13 cellular contexts compared by ENCODE assay signal in genomic region chr5:148281336-148281735, GRCh38. TPM values are rescaled to one million over a fixed set of nuclear protein-coding genes. Genes with fewer than 3 reads are reported as not detected.
"Had no signal": no experiment of that assay in that cellular context is flagged by ENCODE, and none has a peak within 500 bp of the region (broad histone marks: within the 10 kb centered on the region; RNA-seq: fewer than 3 reads in every experiment).

No MANE protein-coding gene starts in this region.

RNA-seq across cellular contexts. Expression of gene SPINK13, which starts 12.7 kb away (rescaled TPM):
- total RNA-seq: activated CD4-positive, alpha-beta T cell treated with anti-CD3 and anti-CD28 coated beads, Interleukin-2, amount 10 ng/mL, durations not matched to agents 24 days and 14 days; activated CD8-positive, alpha-beta memory T cell treated with anti-CD3 and anti-CD28 coated beads for 36 hours; activated CD8-positive, alpha-beta T cell treated with anti-CD3 and anti-CD28 coated beads for 36 hours; activated naive CD8-positive, alpha-beta T cell treated with anti-CD3 and anti-CD28 coated beads for 36 hours; activated T-cell treated with anti-CD3 and anti-CD28 coated beads, Interleukin-2, amount 50 U/mL, for 72 hours; activated T-helper 17 cell treated with anti-CD3 and anti-CD28 coated beads, Interleukin-2, amount 50 U/mL, for 72 hours; aorta; cerebellum; M059J; RPMI7951; SJCRH30; T-helper 1 cell treated with Interleukin-12 subunit alpha and Interleukin-12 subunit beta and Interleukin-4 antibody, amounts not matched to agents 30 ng/mL and 1 ng/mL, for 36 hours; T-helper 2 cell treated with Interferon-gamma antibody and Interleukin-4, amounts not matched to agents 100 ng/mL and 5 ng/mL, for 36 hours had no signal
- polyA plus RNA-seq: aorta had no signal

RNA-seq across cellular contexts. Expression of gene SPINK7, which starts 30.9 kb away (rescaled TPM):
- total RNA-seq: activated CD4-positive, alpha-beta T cell treated with anti-CD3 and anti-CD28 coated beads, Interleukin-2, amount 10 ng/mL, durations not matched to agents 24 days and 14 days; activated CD8-positive, alpha-beta memory T cell treated with anti-CD3 and anti-CD28 coated beads for 36 hours; activated CD8-positive, alpha-beta T cell treated with anti-CD3 and anti-CD28 coated beads for 36 hours; activated naive CD8-positive, alpha-beta T cell treated with anti-CD3 and anti-CD28 coated beads for 36 hours; activated T-cell treated with anti-CD3 and anti-CD28 coated beads, Interleukin-2, amount 50 U/mL, for 72 hours; activated T-helper 17 cell treated with anti-CD3 and anti-CD28 coated beads, Interleukin-2, amount 50 U/mL, for 72 hours; aorta; cerebellum; M059J; RPMI7951; SJCRH30; T-helper 1 cell treated with Interleukin-12 subunit alpha and Interleukin-12 subunit beta and Interleukin-4 antibody, amounts not matched to agents 30 ng/mL and 1 ng/mL, for 36 hours; T-helper 2 cell treated with Interferon-gamma antibody and Interleukin-4, amounts not matched to agents 100 ng/mL and 5 ng/mL, for 36 hours had no signal

RNA-seq across cellular contexts. Expression of gene MARCOL, which starts 43.0 kb away (rescaled TPM):
- total RNA-seq: activated CD4-positive, alpha-beta T cell treated with anti-CD3 and anti-CD28 coated beads, Interleukin-2, amount 10 ng/mL, durations not matched to agents 24 days and 14 days; activated CD8-positive, alpha-beta memory T cell treated with anti-CD3 and anti-CD28 coated beads for 36 hours; activated CD8-positive, alpha-beta T cell treated with anti-CD3 and anti-CD28 coated beads for 36 hours; activated naive CD8-positive, alpha-beta T cell treated with anti-CD3 and anti-CD28 coated beads for 36 hours; activated T-cell treated with anti-CD3 and anti-CD28 coated beads, Interleukin-2, amount 50 U/mL, for 72 hours; activated T-helper 17 cell treated with anti-CD3 and anti-CD28 coated beads, Interleukin-2, amount 50 U/mL, for 72 hours; aorta; cerebellum; M059J; RPMI7951; SJCRH30; T-helper 1 cell treated with Interleukin-12 subunit alpha and Interleukin-12 subunit beta and Interleukin-4 antibody, amounts not matched to agents 30 ng/mL and 1 ng/mL, for 36 hours; T-helper 2 cell treated with Interferon-gamma antibody and Interleukin-4, amounts not matched to agents 100 ng/mL and 5 ng/mL, for 36 hours had no signal
- polyA plus RNA-seq: aorta had no signal

RNA-seq across cellular contexts. Expression of gene SPINK9, which starts 54.0 kb away (rescaled TPM):
- total RNA-seq: activated CD4-positive, alpha-beta T cell treated with anti-CD3 and anti-CD28 coated beads, Interleukin-2, amount 10 ng/mL, durations not matched to agents 24 days and 14 days; activated CD8-positive, alpha-beta memory T cell treated with anti-CD3 and anti-CD28 coated beads for 36 hours; activated CD8-positive, alpha-beta T cell treated with anti-CD3 and anti-CD28 coated beads for 36 hours; activated naive CD8-positive, alpha-beta T cell treated with anti-CD3 and anti-CD28 coated beads for 36 hours; activated T-cell treated with anti-CD3 and anti-CD28 coated beads, Interleukin-2, amount 50 U/mL, for 72 hours; activated T-helper 17 cell treated with anti-CD3 and anti-CD28 coated beads, Interleukin-2, amount 50 U/mL, for 72 hours; cerebellum; M059J; RPMI7951; SJCRH30; T-helper 1 cell treated with Interleukin-12 subunit alpha and Interleukin-12 subunit beta and Interleukin-4 antibody, amounts not matched to agents 30 ng/mL and 1 ng/mL, for 36 hours; T-helper 2 cell treated with Interferon-gamma antibody and Interleukin-4, amounts not matched to agents 100 ng/mL and 5 ng/mL, for 36 hours had no signal
- polyA plus RNA-seq: aorta had no signal
